14 cellular contexts compared by ENCODE assay signal in the genomic region with DNA sequence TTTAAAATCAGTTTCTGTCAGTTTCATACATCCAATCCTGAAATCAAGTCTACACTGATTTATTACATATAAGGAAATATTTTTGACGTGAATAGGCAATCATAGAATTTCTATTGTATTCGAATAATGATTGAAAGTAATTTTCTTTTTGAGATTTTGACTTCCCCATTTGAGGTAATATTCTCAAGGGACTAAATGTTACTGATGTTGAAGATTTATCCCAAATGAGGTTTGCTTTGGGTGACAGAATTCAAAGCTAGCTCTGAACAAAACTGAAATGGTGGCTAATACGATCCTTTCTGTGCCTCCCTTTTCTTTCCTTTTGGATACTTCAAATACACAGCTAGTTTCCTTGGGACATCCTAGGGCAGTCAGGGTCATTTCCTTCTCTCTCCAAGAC. TPM values are rescaled to one million over a fixed set of nuclear protein-coding genes. Genes with fewer than 3 reads are reported as not detected.
DNase-seq lines count a peak whose midpoint lies in the region; ATAC-seq and TF ChIP-seq lines count a peak whose summit lies in the region.
"Had no signal": no experiment of that assay in that cellular context is flagged by ENCODE, and none has a peak within 500 bp of the region (broad histone marks: within the 10 kb centered on the region; RNA-seq: fewer than 3 reads in every experiment).

No MANE protein-coding gene starts in this region.

- no peak overlapping the region for H3K9ac ChIP-seq in BLaER1
- peak overlapping the region; percentile 83 for H3K9ac ChIP-seq in adipocyte (ENCODE audit: low read length)

- H3K36me3 ChIP-seq in BLaER1 (no peaks in the 10 kb centered on the region), adipocyte (ENCODE audit: control insufficient read depth, insufficient read depth, low read length, severe bottlenecking) (no peaks in the 10 kb centered on the region), left lung (no peaks in the 10 kb centered on the region)
- H3K36me3 ChIP-seq: SJSA1 had no signal

- H3K4me3 ChIP-seq in BLaER1 (no peak overlapping the region), adipocyte (ENCODE audit: low read length) (peak overlapping the region; percentile 59), left lung (no peak overlapping the region)
- H3K4me3 ChIP-seq: GM12878, SJSA1 had no signal

- H3K4me1 Mint-ChIP-seq in stimulated activated naive B cell treated with anti-CD40 and anti-IgM and Interleukin-4, amounts not matched to agents 10 μg/mL and 1 μg/mL and 100 μg/mL, for 72 hours, result peaks cover 14 to 24% of the 10 kb centered on the region in 2 donors
- H3K4me1 Mint-ChIP-seq: activated naive CD4-positive, alpha-beta T cell treated with anti-CD3 and anti-CD28 coated beads, Interleukin-2, amount 50 U/mL, for 24 hours; CD4-positive, CD25-positive, alpha-beta regulatory T cell had no signal

- no peaks in the 10 kb centered on the region for H4K20me1 ChIP-seq in BLaER1

- H3K9me3 Mint-ChIP-seq in stimulated activated naive B cell treated with anti-CD40 and anti-IgM and Interleukin-4, amounts not matched to agents 10 μg/mL and 1 μg/mL and 100 μg/mL, for 72 hours, result no peaks in the 10 kb centered on the region
- H3K9me3 Mint-ChIP-seq: activated naive CD4-positive, alpha-beta T cell treated with anti-CD3 and anti-CD28 coated beads, Interleukin-2, amount 50 U/mL, for 24 hours; CD4-positive, CD25-positive, alpha-beta regulatory T cell; natural killer cell treated with Interleukin-12 subunit alpha and Interleukin-12 subunit beta and Interleukin-15 and Interleukin-18, amount 100 ng/mL, for 72 hours had no signal

- ATAC-seq in left lung, result no peak
- ATAC-seq in stimulated activated naive B cell treated with anti-CD40 and anti-IgM and Interleukin-4, amounts not matched to agents 10 μg/mL and 1 μg/mL and 100 μg/mL, for 72 hours (replicated peaks), result no peak
- ATAC-seq: GM12878; natural killer cell treated with Interleukin-12 subunit alpha and Interleukin-12 subunit beta and Interleukin-15 and Interleukin-18, amount 100 ng/mL, for 72 hours had no signal

- H3K36me3 Mint-ChIP-seq in stimulated activated naive B cell treated with anti-CD40 and anti-IgM and Interleukin-4, amounts not matched to agents 10 μg/mL and 1 μg/mL and 100 μg/mL, for 72 hours, result peaks cover 3% of the 10 kb centered on the region in 2 donors
- H3K36me3 Mint-ChIP-seq: activated naive CD4-positive, alpha-beta T cell treated with anti-CD3 and anti-CD28 coated beads, Interleukin-2, amount 50 U/mL, for 24 hours; CD4-positive, CD25-positive, alpha-beta regulatory T cell; natural killer cell treated with Interleukin-12 subunit alpha and Interleukin-12 subunit beta and Interleukin-15 and Interleukin-18, amount 100 ng/mL, for 72 hours had no signal

- peak overlapping the region; percentile 31 for H3K27ac Mint-ChIP-seq in stimulated activated naive B cell treated with anti-CD40 and anti-IgM and Interleukin-4, amounts not matched to agents 10 μg/mL and 1 μg/mL and 100 μg/mL, for 72 hours
- H3K27ac Mint-ChIP-seq: activated naive CD4-positive, alpha-beta T cell treated with anti-CD3 and anti-CD28 coated beads, Interleukin-2, amount 50 U/mL, for 24 hours; natural killer cell treated with Interleukin-12 subunit alpha and Interleukin-12 subunit beta and Interleukin-15 and Interleukin-18, amount 100 ng/mL, for 72 hours had no signal

- H3K9me3 ChIP-seq in BLaER1, result no peaks in the 10 kb centered on the region
- no peaks in the 10 kb centered on the region for H3K9me3 ChIP-seq in adipocyte (ENCODE audit: control insufficient read depth, low read length)
- H3K9me3 ChIP-seq in left lung, result no peaks in the 10 kb centered on the region
- H3K9me3 ChIP-seq: SJSA1 had no signal

- H3K4me1 ChIP-seq in BLaER1 (peaks cover 27% of the 10 kb centered on the region), adipocyte (ENCODE audit: control insufficient read depth, insufficient read depth, low read length) (peaks cover 27% of the 10 kb centered on the region), left lung (peaks cover 0 to 37% of the 10 kb centered on the region in 2 donors)

- H3K27me3 ChIP-seq in BLaER1, result no peaks in the 10 kb centered on the region
- no peaks in the 10 kb centered on the region for H3K27me3 ChIP-seq in adipocyte (replicated peaks; ENCODE audit: control insufficient read depth, insufficient read depth, low read length)
- H3K27me3 ChIP-seq in left lung, result no peaks in the 10 kb centered on the region
- H3K27me3 ChIP-seq: SJSA1 had no signal

- H3K27me3 Mint-ChIP-seq in stimulated activated naive B cell treated with anti-CD40 and anti-IgM and Interleukin-4, amounts not matched to agents 10 μg/mL and 1 μg/mL and 100 μg/mL, for 72 hours, result no peaks in the 10 kb centered on the region
- H3K27me3 Mint-ChIP-seq: activated naive CD4-positive, alpha-beta T cell treated with anti-CD3 and anti-CD28 coated beads, Interleukin-2, amount 50 U/mL, for 24 hours; CD4-positive, CD25-positive, alpha-beta regulatory T cell; natural killer cell treated with Interleukin-12 subunit alpha and Interleukin-12 subunit beta and Interleukin-15 and Interleukin-18, amount 100 ng/mL, for 72 hours had no signal

- no peak for TF ChIP-seq CTCF in left lung (IDR thresholded peaks at IDR 0.05)

- H3K27ac ChIP-seq in BLaER1 (no peak overlapping the region), left lung (peak overlapping the region; percentile 77 to 89)

- DNase-seq in adipocyte (ENCODE audit: low read depth) (no peak), left lung (no peak), posterior vena cava (ENCODE audit: low spot score) (no peak), NCI-H128 (lab: John Stamatoyannopoulos, UW; ENCODE audit: unreplicated experiment) (no peak), HT-29 (ENCODE audit: low spot score) (no peak), GM19238 (ENCODE audit: insufficient read length, low spot score) (no peak)
- DNase-seq in stimulated activated naive B cell treated with anti-CD40 and anti-IgM and Interleukin-4, amounts not matched to agents 10 μg/mL and 1 μg/mL and 100 μg/mL, for 72 hours, result no peak
- DNase-seq: CD4-positive, CD25-positive, alpha-beta regulatory T cell; NCI-H526 treated with DMSO at 0.1 percent for 48 hours had no signal

- no peak overlapping the region for H3K4me3 Mint-ChIP-seq in stimulated activated naive B cell treated with anti-CD40 and anti-IgM and Interleukin-4, amounts not matched to agents 10 μg/mL and 1 μg/mL and 100 μg/mL, for 72 hours
- H3K4me3 Mint-ChIP-seq: activated naive CD4-positive, alpha-beta T cell treated with anti-CD3 and anti-CD28 coated beads, Interleukin-2, amount 50 U/mL, for 24 hours; CD4-positive, CD25-positive, alpha-beta regulatory T cell; natural killer cell treated with Interleukin-12 subunit alpha and Interleukin-12 subunit beta and Interleukin-15 and Interleukin-18, amount 100 ng/mL, for 72 hours had no signal

- intact Hi-C loops in left lung (cut with DNase I) (no loop called here), posterior vena cava (cut with DNase I) (no loop called here)

- peak overlapping the region; percentile 53 for H3K4me2 ChIP-seq in BLaER1

RNA-seq across cellular contexts. Expression of gene CNBP, which starts 12.9 kb away (rescaled TPM):
- total RNA-seq in left lung (100 to 1,000 TPM; 221 to 319 TPM), posterior vena cava (100 to 1,000 TPM; 267 to 284 TPM)
- total RNA-seq in HT-29 (2014; rRNA removed; shearing (Covaris generic)), result 289 and 305 TPM in 2 replicates

RNA-seq across cellular contexts. Expression of gene ISY1, which starts 35.7 kb away (rescaled TPM):
- total RNA-seq in left lung (10 to 100 TPM; 29.1 to 37.0 TPM), posterior vena cava (10 to 100 TPM; 21.1 to 23.7 TPM)
- 24.2 and 25.2 TPM in 2 replicates for total RNA-seq in HT-29 (2014; rRNA removed; shearing (Covaris generic))

RNA-seq across cellular contexts. Expression of gene COPG1, which starts 52.8 kb away (rescaled TPM):
- 100 to 1,000 TPM; 211 to 231 TPM for total RNA-seq in left lung
- total RNA-seq in posterior vena cava, result 100 to 1,000 TPM; 139 to 143 TPM
- 186 and 190 TPM in 2 replicates for total RNA-seq in HT-29 (2014; rRNA removed; shearing (Covaris generic))
